In genomic region chr12:110583137-110584059, GRCh38 we compare ENCODE assay signal across 8 cellular contexts. TPM values are rescaled to one million over a fixed set of nuclear protein-coding genes. Genes with fewer than 3 reads are reported as not detected.
DNase-seq lines count a peak whose midpoint lies in the region; ATAC-seq and TF ChIP-seq lines count a peak whose summit lies in the region.

Gene PPTC7, minus strand, starts transcription at chr12:110583318. Its CDS starts 287 bp downstream, at chr12:110583031.

- H3K27ac Mint-ChIP-seq in T-helper 17 cell = peak within 1 kb of the TSS; percentile 92
- peak within 1 kb of the TSS; percentile 94 for H3K27ac Mint-ChIP-seq in progenitor cell of endocrine pancreas

- H3K4me3 Mint-ChIP-seq in T-helper 17 cell (peak within 1 kb of the TSS; percentile 94), progenitor cell of endocrine pancreas (ENCODE audit: low read depth) (peak within 1 kb of the TSS; percentile 81)

- H3K36me3 Mint-ChIP-seq in T-helper 17 cell (ENCODE audit: low read depth) = no peaks in the 10 kb centered on the region
- no peaks in the 10 kb centered on the region for H3K36me3 Mint-ChIP-seq in progenitor cell of endocrine pancreas (ENCODE audit: insufficient read depth)

- peak within 1 kb of the TSS; percentile 91 for H3K27ac ChIP-seq in left ventricle myocardium inferior (replicated peaks)
- peak within 1 kb of the TSS; percentile 87 for H3K27ac ChIP-seq in upper lobe of right lung

- H3K9me3 ChIP-seq in T-helper 17 cell (ENCODE audit: control insufficient read depth, low read length, poor library complexity, severe bottlenecking) (no peaks in the 10 kb centered on the region), left ventricle myocardium inferior (replicated peaks) (no peaks in the 10 kb centered on the region), upper lobe of right lung (no peaks in the 10 kb centered on the region)

- peaks cover 45% of the 10 kb centered on the region for H3K4me1 Mint-ChIP-seq in T-helper 17 cell
- peaks cover 24% of the 10 kb centered on the region for H3K4me1 Mint-ChIP-seq in progenitor cell of endocrine pancreas (ENCODE audit: low read depth)

- DNase-seq in NCI-H187 (lab: John Stamatoyannopoulos, UW) = peak; percentile 92 to 98
- DNase-seq in T-helper 17 cell = peak; percentile 93 to 97 (median 96)
- peak; percentile 78 to 98 (median 94) for DNase-seq in amygdala (lab: John Stamatoyannopoulos, UW)
- DNase-seq in left ventricle myocardium inferior = peak; percentile 97
- peak; percentile 91 for DNase-seq in progenitor cell of endocrine pancreas (ENCODE audit: low spot score, unreplicated experiment)
- peak; percentile 98 for DNase-seq in upper lobe of right lung

- H3K9me3 Mint-ChIP-seq in progenitor cell of endocrine pancreas (ENCODE audit: low read depth) = no peaks in the 10 kb centered on the region

- intact Hi-C loops in left ventricle myocardium inferior (cut with micrococcal nuclease) (no loop called here), upper lobe of right lung (cut with DNase I) (no loop called here)

- peaks cover 73% of the 10 kb centered on the region for H3K4me1 ChIP-seq in left ventricle myocardium inferior
- peaks cover 40% of the 10 kb centered on the region for H3K4me1 ChIP-seq in upper lobe of right lung

- TF ChIP-seq CTCF in left ventricle myocardium inferior (IDR thresholded peaks at IDR 0.05; ENCODE audit: borderline replicate concordance) = no peak
- no peak for TF ChIP-seq CTCF in progenitor cell of endocrine pancreas (IDR thresholded peaks at IDR 0.05; ENCODE audit: unreplicated experiment)
- no peak for TF ChIP-seq CTCF in upper lobe of right lung (IDR thresholded peaks at IDR 0.05)

- H3K36me3 ChIP-seq in left ventricle myocardium inferior (no peaks in the 10 kb centered on the region), upper lobe of right lung (no peaks in the 10 kb centered on the region)

- H3K27me3 Mint-ChIP-seq in T-helper 17 cell (no peaks in the 10 kb centered on the region), progenitor cell of endocrine pancreas (no peaks in the 10 kb centered on the region)

- H3K27me3 ChIP-seq in left ventricle myocardium inferior (ENCODE audit: low read depth) (no peaks in the 10 kb centered on the region), upper lobe of right lung (no peaks in the 10 kb centered on the region)

- ATAC-seq in GM18498 (IDR thresholded peaks at IDR 0.05; ENCODE audit: unreplicated experiment) = peak; percentile 90
- peak; percentile 89 for ATAC-seq in HG02885 (IDR thresholded peaks at IDR 0.05; ENCODE audit: poor library complexity, unreplicated experiment)
- ATAC-seq in T-helper 17 cell = peak; percentile 93
- peak; percentile 97 for ATAC-seq in upper lobe of right lung

- H3K4me3 ChIP-seq in left ventricle myocardium inferior = peak within 1 kb of the TSS; percentile 75
- peak within 1 kb of the TSS; percentile 81 for H3K4me3 ChIP-seq in upper lobe of right lung

RNA-seq across cellular contexts. Expression of gene PPTC7, which starts in this region (rescaled TPM):
- 10 to 100 TPM; 45.5 to 49.4 TPM for total RNA-seq in T-helper 17 cell
- total RNA-seq in left ventricle myocardium inferior = 103 TPM
- total RNA-seq in progenitor cell of endocrine pancreas = 13.7 and 15.1 TPM in 2 replicates
- total RNA-seq in upper lobe of right lung = 26.4 TPM

Comparison
In these comparisons a context has a peak if more than half of its experiments do, and no peak if none do; other contexts are left out.
1. Peak in every context shown above with its lines: DNase-seq, ATAC-seq, H3K4me3 ChIP-seq and H3K27ac ChIP-seq.